Comparison of ENCODE assay signal across 8 cellular contexts in the genomic region with DNA sequence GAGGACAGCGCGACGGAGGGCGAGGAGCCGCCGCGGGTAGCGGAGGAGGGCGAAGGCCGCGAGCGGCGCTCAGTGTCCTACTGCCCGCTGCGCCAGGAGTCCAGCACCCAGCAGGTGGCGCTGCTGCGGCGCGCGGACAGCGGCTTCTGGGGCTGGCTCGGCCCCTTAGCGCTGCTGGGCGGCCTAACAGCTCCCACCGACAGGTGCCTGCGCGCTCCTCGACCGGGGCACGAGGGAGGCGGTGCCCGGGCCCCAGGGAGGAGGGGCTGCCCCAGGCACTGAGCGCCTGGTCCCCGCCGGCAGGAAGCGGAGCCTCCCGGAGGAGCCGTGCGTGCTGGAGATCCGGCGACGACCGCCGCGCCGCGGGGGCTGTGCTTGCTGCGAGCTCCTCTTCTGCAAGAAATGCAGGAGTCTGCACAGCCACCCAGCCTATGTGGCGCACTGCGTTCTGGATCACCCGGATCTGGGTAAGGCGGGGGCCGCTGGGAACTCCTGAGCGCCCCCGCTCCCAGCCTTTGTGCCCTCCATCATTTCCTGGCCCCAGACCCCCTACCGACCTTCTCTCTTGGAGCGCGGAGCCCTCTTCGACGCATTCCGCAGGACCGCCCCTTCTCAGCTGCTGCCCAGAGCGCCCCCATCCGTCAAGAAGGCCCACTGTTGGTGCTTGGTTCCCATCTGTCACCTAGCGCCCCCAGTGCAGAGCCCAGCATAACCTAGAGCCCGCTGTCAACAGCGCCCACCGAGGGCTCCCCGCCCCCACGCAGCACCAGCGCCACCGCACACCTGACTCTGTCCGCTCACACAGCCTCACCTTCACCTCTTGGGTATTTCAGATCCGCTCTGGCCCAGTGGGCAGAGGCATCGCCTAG. TPM values are rescaled to one million over a fixed set of nuclear protein-coding genes. Genes with fewer than 3 reads are reported as not detected.
DNase-seq lines count a peak whose midpoint lies in the region; ATAC-seq and TF ChIP-seq lines count a peak whose summit lies in the region.

No MANE protein-coding gene starts in this region.

- peaks cover 12% of the 10 kb centered on the region for H3K4me1 Mint-ChIP-seq in activated naive CD8-positive, alpha-beta T cell treated with anti-CD3 and anti-CD28 coated beads, Interleukin-2, amount 50 U/mL, for 24 hours
- peaks cover 16% of the 10 kb centered on the region for H3K4me1 Mint-ChIP-seq in type B pancreatic cell (ENCODE audit: unreplicated experiment)

- H3K9me3 ChIP-seq in heart left ventricle: no peaks in the 10 kb centered on the region

- peak in 1 of 2 donors; percentile 21 for TF ChIP-seq POLR2A in heart left ventricle (IDR thresholded peaks at IDR 0.05)

- no peaks in the 10 kb centered on the region for H3K27me3 ChIP-seq in heart left ventricle

- ATAC-seq in HG02642 (IDR thresholded peaks at IDR 0.05; ENCODE audit: poor library complexity, unreplicated experiment) (peak; percentile 93), heart left ventricle (peak; percentile 75 to 98 (median 95))
- peak; percentile 97 for ATAC-seq in activated naive CD8-positive, alpha-beta T cell treated with anti-CD3 and anti-CD28 coated beads, Interleukin-2, amount 50 U/mL, for 24 hours

- no peaks in the 10 kb centered on the region for H3K36me3 Mint-ChIP-seq in activated naive CD8-positive, alpha-beta T cell treated with anti-CD3 and anti-CD28 coated beads, Interleukin-2, amount 50 U/mL, for 24 hours (ENCODE audit: low read depth)
- H3K36me3 Mint-ChIP-seq in type B pancreatic cell: no peaks in the 10 kb centered on the region

- H3K27me3 Mint-ChIP-seq in activated naive CD8-positive, alpha-beta T cell treated with anti-CD3 and anti-CD28 coated beads, Interleukin-2, amount 50 U/mL, for 24 hours: peaks cover 3% of the 10 kb centered on the region
- peaks cover 6% of the 10 kb centered on the region for H3K27me3 Mint-ChIP-seq in type B pancreatic cell

- peak overlapping the region; percentile 83 for H3K4me3 Mint-ChIP-seq in activated naive CD8-positive, alpha-beta T cell treated with anti-CD3 and anti-CD28 coated beads, Interleukin-2, amount 50 U/mL, for 24 hours
- peak overlapping the region; percentile 93 for H3K4me3 Mint-ChIP-seq in type B pancreatic cell

- peak overlapping the region; percentile 9 to 67 (median 57) for H3K4me3 ChIP-seq in heart left ventricle

- peaks cover 0 to 15% (median 9%) of the 10 kb centered on the region in 12 donors for H3K4me1 ChIP-seq in heart left ventricle

- DNase-seq in GM10266 (ENCODE audit: extremely low spot score): peak; percentile 96
- DNase-seq in NCI-H128 (lab: John Stamatoyannopoulos, UW; ENCODE audit: unreplicated experiment): peak; percentile 60
- DNase-seq in SW 1271 (lab: John Stamatoyannopoulos, UW): peak; percentile 49 to 86
- DNase-seq in activated naive CD8-positive, alpha-beta T cell treated with anti-CD3 and anti-CD28 coated beads, Interleukin-2, amount 50 U/mL, for 24 hours: peak; percentile 93
- peak; percentile 83 to 94 (median 85) for DNase-seq in heart left ventricle
- DNase-seq in posterior cingulate gyrus: peak; percentile 73 to 98 (median 84)
- peak; percentile 94 for DNase-seq in type B pancreatic cell (ENCODE audit: extremely low spot score, unreplicated experiment)

- intact Hi-C loops in heart left ventricle (cut with DNase I) (loop anchor here in 5 of 10 donors (1.0 to 2.0 kb wide), 3 partner anchors 40 to 45 kb away; partner anchors contain the start of gene TAF15 (in 3 of the 5)), posterior cingulate gyrus (cut with DNase I) (loop anchor here (1.0 kb wide), 2 partner anchors 40 to 45 kb away; partner anchors contain the start of gene TAF15)

- H3K27ac ChIP-seq in heart left ventricle: peak overlapping the region in 4 of 12 donors; percentile 3 to 42 (median 12)

- peak; percentile 99 for TF ChIP-seq CTCF in GM10266 (IDR thresholded peaks at IDR 0.05; ENCODE audit: control insufficient read depth, insufficient read depth, low read depth, missing control alignments)
- TF ChIP-seq CTCF in heart left ventricle (IDR thresholded peaks at IDR 0.05): peak; percentile 85 to 98 (median 96)
- peak; percentile 96 for TF ChIP-seq CTCF in type B pancreatic cell (conservative IDR thresholded peaks at IDR 0.05)

- H3K36me3 ChIP-seq in heart left ventricle: no peaks in the 10 kb centered on the region

- H3K27ac Mint-ChIP-seq in activated naive CD8-positive, alpha-beta T cell treated with anti-CD3 and anti-CD28 coated beads, Interleukin-2, amount 50 U/mL, for 24 hours: peak overlapping the region; percentile 64
- peak overlapping the region; percentile 58 for H3K27ac Mint-ChIP-seq in type B pancreatic cell

- no peaks in the 10 kb centered on the region for H3K9me3 Mint-ChIP-seq in activated naive CD8-positive, alpha-beta T cell treated with anti-CD3 and anti-CD28 coated beads, Interleukin-2, amount 50 U/mL, for 24 hours
- H3K9me3 Mint-ChIP-seq in type B pancreatic cell: no peaks in the 10 kb centered on the region

- WGBS in heart left ventricle, 4 donors: 5 to 11% (median 6%) methylated on average over 34 to 75 of the region's 75 CpGs

RNA-seq across cellular contexts. Expression of gene C17orf50, which starts 3.7 kb away (rescaled TPM):
- total RNA-seq in heart left ventricle: not detected
- under 1 TPM in 1 of 2 donors, not detected in 1; 0.19 TPM for polyA plus RNA-seq in heart left ventricle
- total RNA-seq in type B pancreatic cell (ENCODE audit: low replicate concordance): not detected in 2 replicates

RNA-seq across cellular contexts. Expression of gene GAS2L2, which starts 11.3 kb away (rescaled TPM):
- total RNA-seq in heart left ventricle: under 1 TPM in 4 of 9 donors, not detected in 5; 0.10 to 0.28 (median 0.12) TPM
- polyA plus RNA-seq in heart left ventricle: under 1 TPM in 1 of 2 donors, not detected in 1; 0.06 TPM
- 0.22 TPM in 1 of 2 replicates, not detected in the other for total RNA-seq in type B pancreatic cell (ENCODE audit: low replicate concordance)

RNA-seq across cellular contexts. Expression of gene MMP28, which starts 31.1 kb away (rescaled TPM):
- total RNA-seq in heart left ventricle: 10 to 100 TPM in 1 of 9 donors, 1 to 10 TPM in 7, under 1 TPM in 1; 0.83 to 10.2 (median 2.2) TPM
- polyA plus RNA-seq in heart left ventricle: 1 to 10 TPM; 3.4 to 4.4 TPM
- total RNA-seq in type B pancreatic cell (ENCODE audit: low replicate concordance): 0.97 and 1.8 TPM in 2 replicates

RNA-seq across cellular contexts. Expression of gene RASL10B, which starts 32.9 kb away (rescaled TPM):
- total RNA-seq in heart left ventricle (10 to 100 TPM in 5 of 9 donors, 1 to 10 TPM in 4; 8.2 to 78.7 (median 13.0) TPM), type B pancreatic cell (ENCODE audit: low replicate concordance) (6.4 and 29.4 TPM in 2 replicates)
- 10 to 100 TPM in 1 of 2 donors, 1 to 10 TPM in 1; 7.6 to 12.2 TPM for polyA plus RNA-seq in heart left ventricle

RNA-seq across cellular contexts. Expression of gene TAF15, which starts 44.9 kb away (rescaled TPM):
- total RNA-seq in heart left ventricle (100 to 1,000 TPM in 6 of 9 donors, 10 to 100 TPM in 3; 30.1 to 151 (median 121) TPM), type B pancreatic cell (ENCODE audit: low replicate concordance) (173 and 223 TPM in 2 replicates)
- polyA plus RNA-seq in heart left ventricle: 10 to 100 TPM; 83.0 to 95.0 TPM
